ENCODE assay signal across 8 cellular contexts in genomic region chr7:2354173-2355078, GRCh38. TPM values are rescaled to one million over a fixed set of nuclear protein-coding genes. Genes with fewer than 3 reads are reported as not detected.
A peak's percentile ranks its signal among the peaks of the same experiment; 100 is the strongest.
DNase-seq lines count a peak whose midpoint lies in the region; ATAC-seq and TF ChIP-seq lines count a peak whose summit lies in the region.

Gene EIF3B, plus strand, starts transcription at chr7:2354827. Its CDS starts 95 bp downstream, at chr7:2354922.

- H3K4ac ChIP-seq in H9 (ENCODE audit: low read depth, low read length) = peak within 1 kb of the TSS; percentile 76; the same call in 1 of the 2 replicates

- peak within 1 kb of the TSS; percentile 99 for H3K14ac ChIP-seq in H9 (ENCODE audit: insufficient read depth, low read length)

- peak within 1 kb of the TSS; percentile 97 for H2BK12ac ChIP-seq in H9 (ENCODE audit: insufficient read length, low read depth, low read length)

- H3K4me2 ChIP-seq in H9 (ENCODE audit: insufficient read depth, insufficient read length, low read length) = peak within 1 kb of the TSS; percentile 70

- peak within 1 kb of the TSS; percentile 96 for H3K27ac ChIP-seq in H9 (ENCODE audit: insufficient read length, low read depth, low read length)

- H2BK15ac ChIP-seq in H9 (ENCODE audit: low read depth, low read length) = no peak within 1 kb of the TSS

- no peaks in the 10 kb centered on the region; the same call in 1 of the 2 replicates for H3K36me3 ChIP-seq in ES-I3 (ENCODE audit: insufficient read depth, low read length)

- no peak for TF ChIP-seq CTCF in H9 (conservative IDR thresholded peaks at IDR 0.05)
- TF ChIP-seq CTCF in fibroblast of the aortic adventitia (IDR thresholded peaks at IDR 0.05; ENCODE audit: insufficient read depth, low read length) = no peak

- no peaks in the 10 kb centered on the region for H3K27me3 Mint-ChIP-seq in H9 (ENCODE audit: low read depth)
- H3K27me3 Mint-ChIP-seq in natural killer cell treated with Interleukin-12 subunit alpha and Interleukin-12 subunit beta and Interleukin-15 and Interleukin-18, amount 100 ng/mL, for 72 hours = no peaks in the 10 kb centered on the region

- H3K4me1 ChIP-seq in ES-I3 (ENCODE audit: insufficient read depth, low read length) (no peaks in the 10 kb centered on the region), H9 (ENCODE audit: insufficient read depth, low read length) (no peaks in the 10 kb centered on the region)

- H2BK5ac ChIP-seq in H9 (ENCODE audit: insufficient read length, low read length) = peak within 1 kb of the TSS; percentile 99

- peak within 1 kb of the TSS; percentile 98 for H4K5ac ChIP-seq in H9 (ENCODE audit: insufficient read length, low read depth, low read length)

- H3K23me2 ChIP-seq in H9 (ENCODE audit: insufficient read length, low read depth, low read length, poor library complexity, severe bottlenecking) = peaks cover 3% of the 10 kb centered on the region

- peak within 1 kb of the TSS; percentile 100 for H2BK120ac ChIP-seq in H9 (ENCODE audit: low read depth, low read length, poor library complexity, severe bottlenecking)

- H2BK20ac ChIP-seq in H9 (ENCODE audit: low read depth, low read length, poor library complexity, severe bottlenecking) = peak within 1 kb of the TSS; percentile 78

- no peaks in the 10 kb centered on the region for H4K20me1 ChIP-seq in H9 (ENCODE audit: control insufficient read depth, insufficient read depth, insufficient read length)

- ATAC-seq in natural killer cell treated with Interleukin-12 subunit alpha and Interleukin-12 subunit beta and Interleukin-15 and Interleukin-18, amount 100 ng/mL, for 72 hours = peak; percentile 94 to 96

- peak within 1 kb of the TSS; percentile 99 for H3K56ac ChIP-seq in H9 (ENCODE audit: insufficient read length, low read depth, low read length)

- H3K9me3 Mint-ChIP-seq in H9 = no peaks in the 10 kb centered on the region; a peak in 1 of 5 replicates
- H3K9me3 Mint-ChIP-seq in natural killer cell treated with Interleukin-12 subunit alpha and Interleukin-12 subunit beta and Interleukin-15 and Interleukin-18, amount 100 ng/mL, for 72 hours = no peaks in the 10 kb centered on the region

- H3T11ph ChIP-seq in H9 (ENCODE audit: low read length) = peak within 1 kb of the TSS; percentile 100

- peak within 1 kb of the TSS; percentile 77 for H4K91ac ChIP-seq in H9 (ENCODE audit: insufficient read length, low read depth, low read length)

- DNase-seq in H9 (peak; percentile 87), M059J (ENCODE audit: low read depth) (peak; percentile 87), fibroblast of the aortic adventitia (ENCODE audit: low read depth) (peak; percentile 98)
- DNase-seq in activated T-helper 9 cell treated with anti-CD3 and anti-CD28 coated beads, Interleukin-2, amount 50 U/mL, for 16 hours (ENCODE audit: low read depth) = peak; percentile 82
- peak; percentile 94 for DNase-seq in natural killer cell treated with Interleukin-12 subunit alpha and Interleukin-12 subunit beta and Interleukin-15 and Interleukin-18, amount 100 ng/mL, for 72 hours (ENCODE audit: low spot score)
- DNase-seq in stimulated activated naive CD4-positive, alpha-beta T cell treated with Interleukin-2 at 50 U/mL for 16 hours (lab: John Stamatoyannopoulos, UW) = peak; percentile 85

- no peak within 1 kb of the TSS for H2AK5ac ChIP-seq in H9 (ENCODE audit: insufficient read length, low read length)

- H3K4me1 Mint-ChIP-seq in H9 = peaks cover 11 to 19% of the 10 kb centered on the region in 2 experiments
- peaks cover 19 to 22% of the 10 kb centered on the region in 2 donors for H3K4me1 Mint-ChIP-seq in natural killer cell treated with Interleukin-12 subunit alpha and Interleukin-12 subunit beta and Interleukin-15 and Interleukin-18, amount 100 ng/mL, for 72 hours (ENCODE audit: low read depth in 2 of 2)

- H3K9ac ChIP-seq in ES-I3 (ENCODE audit: low read depth, low read length) = peak within 1 kb of the TSS; percentile 98
- peak within 1 kb of the TSS; percentile 98 for H3K9ac ChIP-seq in H9 (ENCODE audit: extremely low read depth, insufficient read length, low read length)

- no peaks in the 10 kb centered on the region for H3K27me3 ChIP-seq in H9 (ENCODE audit: insufficient read depth, low read length)

- peak within 1 kb of the TSS; percentile 100 for H3K27ac Mint-ChIP-seq in H9
- peak within 1 kb of the TSS; percentile 100 for H3K27ac Mint-ChIP-seq in natural killer cell treated with Interleukin-12 subunit alpha and Interleukin-12 subunit beta and Interleukin-15 and Interleukin-18, amount 100 ng/mL, for 72 hours

- H2AFZ ChIP-seq in H9 (ENCODE audit: low read length) = peak within 1 kb of the TSS; percentile 98

- H3K79me2 ChIP-seq in H9 (ENCODE audit: insufficient read depth, low read length) = peaks cover 42% of the 10 kb centered on the region

- no CpG with 5 or more reads among the region's 81 CpGs for WGBS in H9 (ENCODE audit: extremely low coverage, insufficient read length, low lambda C conversion rate)

- H3K9me3 ChIP-seq in ES-I3 (ENCODE audit: control insufficient read depth, insufficient read depth, low read length) (no peaks in the 10 kb centered on the region), H9 (ENCODE audit: control insufficient read depth, low read depth, low read length) (no peaks in the 10 kb centered on the region)

- no peaks in the 10 kb centered on the region for H3K79me1 ChIP-seq in H9 (ENCODE audit: insufficient read depth, low read depth, low read length, poor library complexity, severe bottlenecking)

- H3K4me3 Mint-ChIP-seq in H9 = peak within 1 kb of the TSS; percentile 93 to 95
- peak within 1 kb of the TSS; percentile 89 for H3K4me3 Mint-ChIP-seq in natural killer cell treated with Interleukin-12 subunit alpha and Interleukin-12 subunit beta and Interleukin-15 and Interleukin-18, amount 100 ng/mL, for 72 hours

- H3K36me3 Mint-ChIP-seq in H9 (ENCODE audit: insufficient read depth in 1 of 3, low read depth in 3 of 3) = peaks cover 20 to 56% (median 35%) of the 10 kb centered on the region in 3 experiments
- peaks cover 12% of the 10 kb centered on the region for H3K36me3 Mint-ChIP-seq in natural killer cell treated with Interleukin-12 subunit alpha and Interleukin-12 subunit beta and Interleukin-15 and Interleukin-18, amount 100 ng/mL, for 72 hours

- peak within 1 kb of the TSS; percentile 99 for H3K18ac ChIP-seq in H9 (ENCODE audit: insufficient read length, low read depth, low read length)

- peak; percentile 83 for TF ChIP-seq POLR2A in Raji (IDR thresholded peaks at IDR 0.05; ENCODE audit: insufficient read depth, low read depth, low read length)

- H4K8ac ChIP-seq in H9 (replicated peaks; ENCODE audit: insufficient read length, low read depth, low read length) = no peak within 1 kb of the TSS

- peak within 1 kb of the TSS; percentile 93 for H3K4me3 ChIP-seq in fibroblast of the aortic adventitia (ENCODE audit: low read depth, low read length)

- no peak within 1 kb of the TSS for H3K23ac ChIP-seq in H9 (ENCODE audit: insufficient read length, low read depth, low read length)

RNA-seq across cellular contexts. Expression of gene EIF3B, which starts in this region (rescaled TPM):
- total RNA-seq in H9 (2021) = 337 and 343 TPM in 2 replicates
- total RNA-seq in M059J (2014; rRNA removed; shearing (Covaris generic)) = 160 and 165 TPM in 2 replicates
- total RNA-seq in fibroblast of the aortic adventitia (ENCODE audit: low replicate concordance) = 150 and 173 TPM in 2 replicates
- 100 to 1,000 TPM; 229 to 348 TPM for total RNA-seq in natural killer cell treated with Interleukin-12 subunit alpha and Interleukin-12 subunit beta and Interleukin-15 and Interleukin-18, amount 100 ng/mL, for 72 hours

Comparison
In these comparisons a context has a peak if more than half of its experiments do, and no peak if none do; other contexts are left out.
1. Peak in every context shown above with its lines: DNase-seq, ATAC-seq, H3K4me3 ChIP-seq and H3K27ac ChIP-seq.